Comparison of ENCODE assay signal across 21 cellular contexts in genomic region chr2:201270293-201271001, GRCh38. TPM values are rescaled to one million over a fixed set of nuclear protein-coding genes. Genes with fewer than 3 reads are reported as not detected.
A peak's percentile ranks its signal among the peaks of the same experiment; 100 is the strongest.
DNase-seq lines count a peak whose midpoint lies in the region; ATAC-seq and TF ChIP-seq lines count a peak whose summit lies in the region.
"Had no signal": no experiment of that assay in that cellular context is flagged by ENCODE, and none has a peak within 500 bp of the region (broad histone marks: within the 10 kb centered on the region; RNA-seq: fewer than 3 reads in every experiment).

No MANE protein-coding gene starts in this region.

- H3K36me3 Mint-ChIP-seq in activated naive CD4-positive, alpha-beta T cell treated with anti-CD3 and anti-CD28 coated beads, Interleukin-2, amount 10 ng/mL, durations not matched to agents 7 days and 5 days: peaks cover 84% of the 10 kb centered on the region
- H3K36me3 Mint-ChIP-seq in activated naive CD4-positive, alpha-beta T cell treated with anti-CD3 and anti-CD28 coated beads for 36 hours (ENCODE audit: low read depth): peaks cover 55% of the 10 kb centered on the region
- peaks cover 87% of the 10 kb centered on the region for H3K36me3 Mint-ChIP-seq in activated B cell treated with CpG ODN at 0.5 μM for 24 hours (ENCODE audit: low read depth)
- no peaks in the 10 kb centered on the region for H3K36me3 Mint-ChIP-seq in endodermal cell (ENCODE audit: low read depth)
- H3K36me3 Mint-ChIP-seq in stimulated activated effector memory CD8-positive, alpha-beta T cell treated with anti-CD3 and anti-CD28 coated beads, Interleukin-12 subunit alpha, Interleukin-12 subunit beta, amount 100 ng/mL, for 72 hours: peaks cover 96% of the 10 kb centered on the region

- peaks cover 77% of the 10 kb centered on the region for H3K4me1 Mint-ChIP-seq in activated naive CD4-positive, alpha-beta T cell treated with anti-CD3 and anti-CD28 coated beads, Interleukin-2, amount 10 ng/mL, durations not matched to agents 7 days and 5 days
- H3K4me1 Mint-ChIP-seq in activated naive CD4-positive, alpha-beta T cell treated with anti-CD3 and anti-CD28 coated beads for 36 hours (ENCODE audit: low read depth): peaks cover 59% of the 10 kb centered on the region
- H3K4me1 Mint-ChIP-seq in activated B cell treated with CpG ODN at 0.5 μM for 24 hours (peaks cover 32% of the 10 kb centered on the region), endodermal cell (no peaks in the 10 kb centered on the region)
- H3K4me1 Mint-ChIP-seq in stimulated activated effector memory CD8-positive, alpha-beta T cell treated with anti-CD3 and anti-CD28 coated beads, Interleukin-12 subunit alpha, Interleukin-12 subunit beta, amount 100 ng/mL, for 72 hours: peaks cover 78% of the 10 kb centered on the region

- no peaks in the 10 kb centered on the region for H3K4me1 ChIP-seq in endodermal cell (ENCODE audit: control insufficient read depth, insufficient read depth, low read length)
- H3K4me1 ChIP-seq: suprapubic skin had no signal

- no peak for DNase-seq in activated naive CD4-positive, alpha-beta T cell treated with anti-CD3 and anti-CD28 coated beads, Interleukin-2, amount 10 ng/mL, durations not matched to agents 7 days and 5 days
- DNase-seq in activated naive CD4-positive, alpha-beta T cell treated with anti-CD3 and anti-CD28 coated beads for 36 hours: no peak
- DNase-seq in activated B cell treated with CpG ODN at 0.5 μM for 24 hours: no peak
- no peak for DNase-seq in endodermal cell
- no peak for DNase-seq in stimulated activated effector memory CD8-positive, alpha-beta T cell treated with anti-CD3 and anti-CD28 coated beads, Interleukin-12 subunit alpha, Interleukin-12 subunit beta, amount 100 ng/mL, for 72 hours (ENCODE audit: low spot score in 2 of 2)
- no peak for DNase-seq in NCI-H1417 (lab: John Stamatoyannopoulos, UW)
- no peak for DNase-seq in posterior cingulate gyrus
- no peak for DNase-seq in germinal center (ENCODE audit: low spot score)
- DNase-seq: activated CD4-positive, alpha-beta T cell treated with anti-CD3 and anti-CD28 coated beads, Interleukin-2, amount 50 U/mL, for 48 hours; foreskin fibroblast; GM23248; kidney; NCI-H1417 treated with DMSO at 0.1 percent for 48 hours; NCI-H526; stimulated activated CD4-positive, alpha-beta T cell treated with anti-CD3 and anti-CD28 coated beads, Interleukin-4, amount 100 ng/mL, for 4 hours; SW 1271 had no signal

- peak overlapping the region; percentile 37 for H3K27ac Mint-ChIP-seq in activated naive CD4-positive, alpha-beta T cell treated with anti-CD3 and anti-CD28 coated beads, Interleukin-2, amount 10 ng/mL, durations not matched to agents 7 days and 5 days
- H3K27ac Mint-ChIP-seq in activated naive CD4-positive, alpha-beta T cell treated with anti-CD3 and anti-CD28 coated beads for 36 hours: no peak overlapping the region
- peak overlapping the region; percentile 73 for H3K27ac Mint-ChIP-seq in activated B cell treated with CpG ODN at 0.5 μM for 24 hours
- H3K27ac Mint-ChIP-seq in endodermal cell: no peak overlapping the region
- peak overlapping the region; percentile 45 for H3K27ac Mint-ChIP-seq in stimulated activated effector memory CD8-positive, alpha-beta T cell treated with anti-CD3 and anti-CD28 coated beads, Interleukin-12 subunit alpha, Interleukin-12 subunit beta, amount 100 ng/mL, for 72 hours

- no peaks in the 10 kb centered on the region for H3K36me3 ChIP-seq in endodermal cell (ENCODE audit: control insufficient read depth, insufficient read depth, low read length)

- no peak overlapping the region for H3K4me3 ChIP-seq in endodermal cell (ENCODE audit: low read length)
- H3K4me3 ChIP-seq: BLaER1 treated with 17β-estradiol and CSF1 and Interleukin-3, amounts not matched to agents 10 nM and 100 nM; GM23248; suprapubic skin had no signal

- POLR2A ChIA-PET in activated B cell treated with CpG ODN at 0.5 μM for 24 hours (lab: Charles Lee): no interaction called here

- H3K9me3 ChIP-seq in endodermal cell (ENCODE audit: control insufficient read depth, low read length): no peaks in the 10 kb centered on the region
- H3K9me3 ChIP-seq: BLaER1 treated with 17β-estradiol and CSF1 and Interleukin-3, amounts not matched to agents 10 nM and 100 nM; suprapubic skin had no signal

- no peaks in the 10 kb centered on the region for H3K9me3 Mint-ChIP-seq in activated naive CD4-positive, alpha-beta T cell treated with anti-CD3 and anti-CD28 coated beads, Interleukin-2, amount 10 ng/mL, durations not matched to agents 7 days and 5 days
- H3K9me3 Mint-ChIP-seq in activated naive CD4-positive, alpha-beta T cell treated with anti-CD3 and anti-CD28 coated beads for 36 hours: no peaks in the 10 kb centered on the region
- no peaks in the 10 kb centered on the region for H3K9me3 Mint-ChIP-seq in activated B cell treated with CpG ODN at 0.5 μM for 24 hours
- H3K9me3 Mint-ChIP-seq in endodermal cell: no peaks in the 10 kb centered on the region
- no peaks in the 10 kb centered on the region for H3K9me3 Mint-ChIP-seq in stimulated activated effector memory CD8-positive, alpha-beta T cell treated with anti-CD3 and anti-CD28 coated beads, Interleukin-12 subunit alpha, Interleukin-12 subunit beta, amount 100 ng/mL, for 72 hours
- H3K9me3 Mint-ChIP-seq: activated naive CD4-positive, alpha-beta T cell treated with anti-CD3 and anti-CD28 coated beads, Interleukin-2, amount 50 U/mL, for 72 hours had no signal

- CTCF ChIA-PET in activated naive CD4-positive, alpha-beta T cell treated with anti-CD3 and anti-CD28 coated beads, Interleukin-2, amount 10 ng/mL, durations not matched to agents 7 days and 5 days (lab: Charles Lee): interaction anchor here (1.2 kb wide), 1 partner anchor 10 kb away, joined by 3 read pairs; the partner anchor contains the start of gene CASP8
- CTCF ChIA-PET in activated naive CD4-positive, alpha-beta T cell treated with anti-CD3 and anti-CD28 coated beads for 36 hours (lab: Charles Lee): interaction anchor here (0.6 to 1.1 kb wide), 3 partner anchors 17 to 995 kb away, joined by 3 to 5 read pairs (median 4); no protein-coding TSS in a partner anchor
- CTCF ChIA-PET in activated B cell treated with CpG ODN at 0.5 μM for 24 hours (lab: Charles Lee): interaction anchor here (0.9 to 2.5 kb wide), 4 partner anchors 11 to 93 kb away, joined by 3 to 6 read pairs (median 4); no protein-coding TSS in a partner anchor

- intact Hi-C loops in activated naive CD4-positive, alpha-beta T cell treated with anti-CD3 and anti-CD28 coated beads for 36 hours (cut with micrococcal nuclease): no loop called here
- intact Hi-C loops in activated B cell treated with CpG ODN at 0.5 μM for 24 hours (cut with micrococcal nuclease): no loop called here
- intact Hi-C loops in posterior cingulate gyrus (cut with DNase I): no loop called here

- WGBS in endodermal cell (ENCODE audit: insufficient coverage in 1 of 2, insufficient read length in 1 of 2), 2 experiments: 87 to 94% methylated on average over 5 to 9 of the region's 9 CpGs

- H3K9ac ChIP-seq in endodermal cell (ENCODE audit: extremely low read depth, low read length, poor library complexity, severe bottlenecking): no peak overlapping the region
- H3K9ac ChIP-seq: BLaER1 treated with 17β-estradiol and CSF1 and Interleukin-3, amounts not matched to agents 10 nM and 100 nM; GM23248 had no signal

- H3K27me3 ChIP-seq in endodermal cell (ENCODE audit: control insufficient read depth, insufficient read depth, low read length, poor library complexity, severe bottlenecking): no peaks in the 10 kb centered on the region
- H3K27me3 ChIP-seq: BLaER1 treated with 17β-estradiol and CSF1 and Interleukin-3, amounts not matched to agents 10 nM and 100 nM; suprapubic skin had no signal

- H3K27ac ChIP-seq in endodermal cell (ENCODE audit: low read depth, low read length): no peak overlapping the region
- H3K27ac ChIP-seq: BLaER1 treated with 17β-estradiol and CSF1 and Interleukin-3, amounts not matched to agents 10 nM and 100 nM; GM23248; suprapubic skin had no signal

- no peak for ATAC-seq in activated B cell treated with CpG ODN at 0.5 μM for 24 hours (ENCODE audit: low read depth)
- ATAC-seq in stimulated activated effector memory CD8-positive, alpha-beta T cell treated with anti-CD3 and anti-CD28 coated beads, Interleukin-12 subunit alpha, Interleukin-12 subunit beta, amount 100 ng/mL, for 72 hours: no peak
- ATAC-seq: Right ventricle myocardium inferior had no signal

- H3K4me3 Mint-ChIP-seq in activated naive CD4-positive, alpha-beta T cell treated with anti-CD3 and anti-CD28 coated beads, Interleukin-2, amount 10 ng/mL, durations not matched to agents 7 days and 5 days: no peak overlapping the region
- H3K4me3 Mint-ChIP-seq in activated naive CD4-positive, alpha-beta T cell treated with anti-CD3 and anti-CD28 coated beads for 36 hours: no peak overlapping the region
- H3K4me3 Mint-ChIP-seq in activated B cell treated with CpG ODN at 0.5 μM for 24 hours: no peak overlapping the region
- H3K4me3 Mint-ChIP-seq in endodermal cell: no peak overlapping the region
- peak overlapping the region; percentile 25 for H3K4me3 Mint-ChIP-seq in stimulated activated effector memory CD8-positive, alpha-beta T cell treated with anti-CD3 and anti-CD28 coated beads, Interleukin-12 subunit alpha, Interleukin-12 subunit beta, amount 100 ng/mL, for 72 hours

- TF ChIP-seq CTCF in activated B cell treated with CpG ODN at 0.5 μM for 24 hours (IDR thresholded peaks at IDR 0.05): no peak
- TF ChIP-seq CTCF in endodermal cell (conservative IDR thresholded peaks at IDR 0.05): peak; percentile 24

- no peaks in the 10 kb centered on the region for H3K27me3 Mint-ChIP-seq in activated naive CD4-positive, alpha-beta T cell treated with anti-CD3 and anti-CD28 coated beads, Interleukin-2, amount 10 ng/mL, durations not matched to agents 7 days and 5 days
- H3K27me3 Mint-ChIP-seq in activated naive CD4-positive, alpha-beta T cell treated with anti-CD3 and anti-CD28 coated beads for 36 hours (ENCODE audit: low read depth): no peaks in the 10 kb centered on the region
- H3K27me3 Mint-ChIP-seq in activated B cell treated with CpG ODN at 0.5 μM for 24 hours (no peaks in the 10 kb centered on the region), endodermal cell (ENCODE audit: insufficient read depth) (no peaks in the 10 kb centered on the region)

RNA-seq across cellular contexts. Expression of gene CASP8, which starts 10.1 kb away (rescaled TPM):
- 10 to 100 TPM; 37.0 to 39.8 TPM for total RNA-seq in activated naive CD4-positive, alpha-beta T cell treated with anti-CD3 and anti-CD28 coated beads for 36 hours
- total RNA-seq in activated B cell treated with CpG ODN at 0.5 μM for 24 hours: 74.2 and 84.4 TPM in 2 replicates
- 1 to 10 TPM; 5.4 to 9.0 TPM for total RNA-seq in endodermal cell
- 1.4 TPM for polyA plus RNA-seq in endodermal cell (2013, experiment 1 of 2)
- 0.75 TPM for polyA plus RNA-seq in endodermal cell (2013, experiment 2 of 2)
- polyA plus RNA-seq: neural cell had no signal

Comparison
In these comparisons a context has a peak if more than half of its experiments do, and no peak if none do; other contexts are left out.
1. H3K27ac Mint-ChIP-seq: peak in activated naive CD4-positive, alpha-beta T cell treated with anti-CD3 and anti-CD28 coated beads, Interleukin-2, amount 10 ng/mL, durations not matched to agents 7 days and 5 days (single experiment), activated B cell treated with CpG ODN at 0.5 μM for 24 hours (single experiment) and stimulated activated effector memory CD8-positive, alpha-beta T cell treated with anti-CD3 and anti-CD28 coated beads, Interleukin-12 subunit alpha, Interleukin-12 subunit beta, amount 100 ng/mL, for 72 hours (single experiment); none in activated naive CD4-positive, alpha-beta T cell treated with anti-CD3 and anti-CD28 coated beads for 36 hours (single experiment) and endodermal cell (single experiment).